Comparison of ENCODE assay signal across 10 cellular contexts in the genomic region with DNA sequence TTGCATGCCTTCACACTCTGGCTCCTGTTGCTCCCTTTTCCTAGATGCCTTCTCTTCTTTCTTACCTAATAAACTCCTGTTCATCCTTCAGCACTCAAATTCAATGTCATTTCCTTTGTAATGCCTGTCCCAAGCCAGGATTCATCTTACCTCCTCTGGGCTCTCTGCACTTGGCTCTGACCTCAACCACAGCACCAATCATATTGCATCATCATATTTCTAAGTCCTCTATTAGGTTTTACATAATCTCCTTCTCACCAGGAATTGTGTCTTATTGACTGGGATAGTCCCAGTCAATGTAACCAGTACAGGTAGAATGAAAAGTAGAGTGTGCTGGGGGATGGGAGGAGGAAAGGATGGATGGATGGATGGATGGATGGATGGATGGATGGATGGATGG.
"Had no signal": no experiment of that assay in that cellular context is flagged by ENCODE, and none has a peak within 500 bp of the region (broad histone marks: within the 10 kb centered on the region; RNA-seq: fewer than 3 reads in every experiment).

No MANE protein-coding gene starts in this region.

- H3K4me3 ChIP-seq: dorsolateral prefrontal cortex, esophagus muscularis mucosa, left lung, prostate gland had no signal

- H3K27ac ChIP-seq: dorsolateral prefrontal cortex, esophagus muscularis mucosa, left lung, prostate gland had no signal

- H3K36me3 ChIP-seq: esophagus muscularis mucosa, left lung, prostate gland had no signal

- H3K9me3 ChIP-seq: esophagus muscularis mucosa, prostate gland had no signal

- H3K27me3 ChIP-seq: esophagus muscularis mucosa, left lung had no signal

- DNase-seq: activated CD4-positive, CD25-positive, alpha-beta regulatory T cell treated with anti-CD3 and anti-CD28 coated beads, Interleukin-2, amount 50 U/mL, for 72 hours; activated gamma-delta T cell; activated T-cell treated with anti-CD3 and anti-CD28 coated beads, Interleukin-2, amount 50 U/mL, for 4 hours; aorta; dorsolateral prefrontal cortex; head of caudate nucleus; islet precursor cell had no signal
